Comparison of ENCODE assay signal across 12 cellular contexts in the genomic region with DNA sequence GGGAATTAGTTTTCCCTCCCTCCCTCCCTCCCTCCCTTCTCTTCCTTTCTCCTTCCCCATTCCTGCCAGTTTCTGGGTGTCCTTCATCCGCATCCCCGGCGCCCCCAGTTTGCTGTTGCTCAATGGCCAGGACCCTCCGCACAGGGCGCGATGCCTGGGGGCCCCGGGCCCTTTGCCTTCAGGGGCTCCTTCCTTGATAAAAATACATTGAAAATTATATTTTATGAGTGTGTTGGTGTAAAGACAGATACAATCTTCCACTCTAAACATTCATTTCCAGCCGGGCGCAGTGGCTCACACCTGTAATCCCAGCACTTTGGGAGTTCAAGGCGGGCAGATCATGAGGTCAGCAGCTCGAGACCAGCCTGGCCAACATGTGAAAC. TPM values are rescaled to one million over a fixed set of nuclear protein-coding genes. Genes with fewer than 3 reads are reported as not detected.
DNase-seq lines count a peak whose midpoint lies in the region; ATAC-seq and TF ChIP-seq lines count a peak whose summit lies in the region.
"Had no signal": no experiment of that assay in that cellular context is flagged by ENCODE, and none has a peak within 500 bp of the region (broad histone marks: within the 10 kb centered on the region; RNA-seq: fewer than 3 reads in every experiment).

No MANE protein-coding gene starts in this region.

- DNase-seq in PC-3 (no peak), esophagus squamous epithelium (lab: John Stamatoyannopoulos, UW) (no peak), stomach (no peak), osteocyte (ENCODE audit: extremely low spot score, unreplicated experiment) (no peak), adrenal gland (no peak), NCI-H2029 (lab: John Stamatoyannopoulos, UW) (no peak), NCI-H345 (lab: John Stamatoyannopoulos, UW) (no peak)
- DNase-seq: NCI-H748 treated with DMSO at 0.1 percent for 48 hours had no signal

- no peaks in the 10 kb centered on the region for H3K36me3 ChIP-seq in BLaER1 treated with 17β-estradiol and CSF1 and Interleukin-3, amounts not matched to agents 10 nM and 100 nM
- H3K36me3 ChIP-seq in PC-3 (ENCODE audit: low read depth, low read length) (no peaks in the 10 kb centered on the region), esophagus squamous epithelium (no peaks in the 10 kb centered on the region), stomach (no peaks in the 10 kb centered on the region), adrenal gland (replicated peaks in 1 of 2) (no peaks in the 10 kb centered on the region)
- H3K36me3 ChIP-seq: BE2C, HAP-1 had no signal

- no peak overlapping the region for H3K4me3 Mint-ChIP-seq in osteocyte (ENCODE audit: unreplicated experiment)

- H3K4me1 Mint-ChIP-seq in osteocyte (ENCODE audit: unreplicated experiment), result peaks cover 11% of the 10 kb centered on the region

- no peaks in the 10 kb centered on the region for H3K9me3 ChIP-seq in BLaER1 treated with 17β-estradiol and CSF1 and Interleukin-3, amounts not matched to agents 10 nM and 100 nM (replicated peaks in 1 of 11)
- no peaks in the 10 kb centered on the region for H3K9me3 ChIP-seq in PC-3 (ENCODE audit: low read length)
- H3K9me3 ChIP-seq in esophagus squamous epithelium, result no peaks in the 10 kb centered on the region
- H3K9me3 ChIP-seq in stomach, result no peaks in the 10 kb centered on the region
- no peaks in the 10 kb centered on the region for H3K9me3 ChIP-seq in adrenal gland (replicated peaks in 1 of 3)
- H3K9me3 ChIP-seq: BE2C, HAP-1 had no signal

- TF ChIP-seq EP300 in stomach (IDR thresholded peaks at IDR 0.05), result no peak

- no peak overlapping the region; a peak in 1 of 22 replicates for H3K9ac ChIP-seq in BLaER1 treated with 17β-estradiol and CSF1 and Interleukin-3, amounts not matched to agents 10 nM and 100 nM
- H3K9ac ChIP-seq in PC-3 (ENCODE audit: low read length), result no peak overlapping the region; the same call in 1 of the 2 replicates

- no peaks in the 10 kb centered on the region; a peak in 1 of 22 replicates for H4K20me1 ChIP-seq in BLaER1 treated with 17β-estradiol and CSF1 and Interleukin-3, amounts not matched to agents 10 nM and 100 nM
- no peaks in the 10 kb centered on the region for H4K20me1 ChIP-seq in PC-3 (ENCODE audit: low read length)

- 88 to 90% methylated on average over 8 to 10 of the region's 11 CpGs for WGBS in esophagus squamous epithelium, 2 donors
- 68 to 82% (median 70%) methylated on average over 11 of the region's 11 CpGs for WGBS in stomach, 5 donors
- 84 to 90% (median 88%) methylated on average over 11 of the region's 11 CpGs for WGBS in adrenal gland, 4 donors

- H3K36me3 Mint-ChIP-seq in osteocyte (ENCODE audit: unreplicated experiment), result no peaks in the 10 kb centered on the region

- no peak overlapping the region for H2AFZ ChIP-seq in PC-3 (ENCODE audit: low read length)

- intact Hi-C loops in PC-3 (cut with micrococcal nuclease), result loop anchor here (2.0 to 5.0 kb wide), 2 partner anchors 24 to 208 kb away; no protein-coding TSS in a partner anchor
- intact Hi-C loops in esophagus squamous epithelium (cut with DNase I), result no loop called here
- intact Hi-C loops in stomach (cut with DNase I; ENCODE audit: low total_unique reads), result no loop called here
- intact Hi-C loops in adrenal gland (cut with DNase I), result no loop called here

- H3K9me2 ChIP-seq in PC-3 (replicated peaks; ENCODE audit: low read length), result no peaks in the 10 kb centered on the region

- H3K27ac Mint-ChIP-seq in osteocyte (ENCODE audit: unreplicated experiment), result no peak overlapping the region

- H3K4me2 ChIP-seq in BLaER1 treated with 17β-estradiol and CSF1 and Interleukin-3, amounts not matched to agents 10 nM and 100 nM, result peak overlapping the region in 9 of 11 experiments; percentile 76 to 97 (median 91); a peak in 16 of 22 replicates
- peak overlapping the region; percentile 81 for H3K4me2 ChIP-seq in PC-3 (ENCODE audit: low read length)

- H3K4me3 ChIP-seq in BLaER1 treated with 17β-estradiol and CSF1 and Interleukin-3, amounts not matched to agents 10 nM and 100 nM, result no peak overlapping the region
- H3K4me3 ChIP-seq in PC-3 (ENCODE audit: low read length) (no peak overlapping the region), esophagus squamous epithelium (no peak overlapping the region), stomach (no peak overlapping the region), adrenal gland (no peak overlapping the region)
- H3K4me3 ChIP-seq: HAP-1 had no signal

- CTCF ChIA-PET in PC-3 (lab: Charles Lee), result no interaction called here

- H3K4me1 ChIP-seq in BLaER1 treated with 17β-estradiol and CSF1 and Interleukin-3, amounts not matched to agents 10 nM and 100 nM, result peaks cover 63 to 94% (median 85%) of the 10 kb centered on the region in 10 experiments
- H3K4me1 ChIP-seq in PC-3 (ENCODE audit: insufficient read depth, low read length) (peaks cover 35% of the 10 kb centered on the region), esophagus squamous epithelium (peaks cover 25 to 72% (median 33%) of the 10 kb centered on the region in 3 donors), stomach (peaks cover 60 to 80% (median 69%) of the 10 kb centered on the region in 4 donors), adrenal gland (replicated peaks in 1 of 2) (peaks cover 0 to 3% of the 10 kb centered on the region in 2 donors)
- H3K4me1 ChIP-seq: BE2C, HAP-1 had no signal

- POLR2A ChIA-PET in PC-3 (lab: Charles Lee; ENCODE audit: unreplicated experiment), result no interaction called here

- TF ChIP-seq CTCF in PC-3 (conservative IDR thresholded peaks at IDR 0.05; ENCODE audit: low read depth, low read length), result no peak
- TF ChIP-seq CTCF in esophagus squamous epithelium (IDR thresholded peaks at IDR 0.05), result no peak
- no peak for TF ChIP-seq CTCF in stomach (IDR thresholded peaks at IDR 0.05)
- no peak for TF ChIP-seq CTCF in osteocyte (IDR thresholded peaks at IDR 0.05)
- TF ChIP-seq CTCF in adrenal gland (IDR thresholded peaks at IDR 0.05), result no peak

- no peak for ATAC-seq in PC-3

- H3K9me3 Mint-ChIP-seq in osteocyte (ENCODE audit: unreplicated experiment), result no peaks in the 10 kb centered on the region

- H3K27me3 ChIP-seq in BLaER1 treated with 17β-estradiol and CSF1 and Interleukin-3, amounts not matched to agents 10 nM and 100 nM, result peaks cover 0 to 19% (median 0%) of the 10 kb centered on the region in 11 experiments; a peak in 4 of 22 replicates
- H3K27me3 ChIP-seq in PC-3 (ENCODE audit: low read length) (no peaks in the 10 kb centered on the region), esophagus squamous epithelium (peaks cover 0 to 37% (median 0%) of the 10 kb centered on the region in 4 donors), stomach (peaks cover 0 to 8% (median 0%) of the 10 kb centered on the region in 3 donors), adrenal gland (peaks cover 4% of the 10 kb centered on the region)
- H3K27me3 ChIP-seq: BE2C had no signal

- H3K27ac ChIP-seq in BLaER1 treated with 17β-estradiol and CSF1 and Interleukin-3, amounts not matched to agents 10 nM and 100 nM, result no peak overlapping the region
- peak overlapping the region; percentile 98; the same call in 1 of the 2 replicates for H3K27ac ChIP-seq in PC-3 (ENCODE audit: low read length)
- H3K27ac ChIP-seq in esophagus squamous epithelium, result peak overlapping the region; percentile 72 to 89 (median 76)
- H3K27ac ChIP-seq in stomach, result peak overlapping the region; percentile 57 to 82 (median 73)
- no peak overlapping the region for H3K27ac ChIP-seq in adrenal gland

- H3K27me3 Mint-ChIP-seq in osteocyte (ENCODE audit: unreplicated experiment), result peaks cover 10% of the 10 kb centered on the region

- H3K79me2 ChIP-seq in PC-3 (ENCODE audit: low read length), result no peaks in the 10 kb centered on the region

- no TSS peak for BruUV-seq in PC-3 (replicated peaks; lab: Mats Ljungman, UMichigan)

- TF ChIP-seq POLR2A in esophagus squamous epithelium (IDR thresholded peaks at IDR 0.05) (no peak), stomach (IDR thresholded peaks at IDR 0.05) (no peak), adrenal gland (IDR thresholded peaks at IDR 0.05) (no peak)

- H3F3A ChIP-seq in PC-3 (ENCODE audit: low read length, unreplicated experiment), result no peaks in the 10 kb centered on the region

RNA-seq across cellular contexts. Expression of a gene that starts 7.6 kb away (rescaled TPM):
- total RNA-seq in PC-3 (2014; rRNA removed) (103 and 106 TPM in 2 replicates), esophagus squamous epithelium (10 to 100 TPM; 66.2 to 80.6 (median 75.8) TPM), stomach (100 to 1,000 TPM in 2 of 5 donors, 10 to 100 TPM in 3; 49.6 to 135 (median 68.8) TPM), osteocyte (34.4 and 36.4 TPM in 2 replicates), adrenal gland (10 to 100 TPM; 31.7 to 84.5 (median 48.0) TPM)
- polyA plus RNA-seq in stomach (10 to 100 TPM; 32.7 to 88.7 (median 75.1) TPM), adrenal gland (100 to 1,000 TPM in 2 of 3 donors, 1 to 10 TPM in 1; 6.4 to 274 (median 139) TPM)

RNA-seq across cellular contexts. Expression of a gene that starts 17.5 kb away (rescaled TPM):
- total RNA-seq in PC-3 (2014; rRNA removed) (19.5 and 26.3 TPM in 2 replicates), esophagus squamous epithelium (1 to 10 TPM in 3 of 4 donors, under 1 TPM in 1; 0.48 to 6.3 (median 1.1) TPM), stomach (10 to 100 TPM in 1 of 5 donors, 1 to 10 TPM in 2, under 1 TPM in 1, not detected in 1; 0.45 to 10.4 (median 5.8) TPM), osteocyte (11.4 and 11.5 TPM in 2 replicates), adrenal gland (10 to 100 TPM in 3 of 8 donors, 1 to 10 TPM in 5; 2.9 to 17.8 (median 5.4) TPM)
- polyA plus RNA-seq in stomach (1 to 10 TPM; 1.6 to 4.7 (median 4.0) TPM), adrenal gland (10 to 100 TPM in 2 of 3 donors, 1 to 10 TPM in 1; 1.4 to 19.2 (median 16.3) TPM)

RNA-seq across cellular contexts. Expression of a gene that starts 32.1 kb away (rescaled TPM):
- total RNA-seq in PC-3 (2014; rRNA removed) (23.1 and 29.5 TPM in 2 replicates), esophagus squamous epithelium (10 to 100 TPM in 2 of 4 donors, 1 to 10 TPM in 2; 5.2 to 41.2 (median 21.2) TPM), stomach (1,000 to 10,000 TPM in 1 of 5 donors, 10 to 100 TPM in 4; 20.9 to 1,085 (median 42.0) TPM), osteocyte (6.9 and 8.4 TPM in 2 replicates), adrenal gland (100 to 1,000 TPM in 2 of 8 donors, 10 to 100 TPM in 6; 47.1 to 158 (median 79.5) TPM)
- polyA plus RNA-seq in stomach (100 to 1,000 TPM in 1 of 3 donors, 10 to 100 TPM in 2; 44.8 to 113 (median 79.2) TPM), adrenal gland (100 to 1,000 TPM in 2 of 3 donors, 1 to 10 TPM in 1; 1.9 to 452 (median 190) TPM)

RNA-seq across cellular contexts. Expression of a gene that starts 47.9 kb away (rescaled TPM):
- total RNA-seq in PC-3 (2014; rRNA removed), result not detected in 2 replicates
- 1 to 10 TPM in 3 of 4 donors, under 1 TPM in 1; 0.64 to 3.8 (median 2.2) TPM for total RNA-seq in esophagus squamous epithelium
- 10 to 100 TPM in 1 of 5 donors, 1 to 10 TPM in 3, under 1 TPM in 1; 0.58 to 25.5 (median 4.9) TPM for total RNA-seq in stomach
- 10 to 100 TPM in 2 of 3 donors, 1 to 10 TPM in 1; 7.7 to 18.4 (median 10.2) TPM for polyA plus RNA-seq in stomach
- total RNA-seq in osteocyte, result not detected in 2 replicates
- total RNA-seq in adrenal gland, result under 1 TPM in 2 of 8 donors, not detected in 6; 0.17 to 0.23 TPM
- 1 to 10 TPM in 2 of 3 donors, under 1 TPM in 1; 0.11 to 9.5 (median 2.4) TPM for polyA plus RNA-seq in adrenal gland
- polyA plus RNA-seq: AG04450 had no signal

RNA-seq across cellular contexts. Expression of a gene that starts 53.5 kb away (rescaled TPM):
- total RNA-seq in PC-3 (2014; rRNA removed) (not detected in 2 replicates), esophagus squamous epithelium (1 to 10 TPM in 2 of 4 donors, under 1 TPM in 1, not detected in 1; 0.82 to 6.7 (median 2.5) TPM), stomach (10 to 100 TPM in 2 of 5 donors, 1 to 10 TPM in 1, not detected in 2; 7.0 to 31.2 (median 12.5) TPM), osteocyte (not detected in 2 replicates), adrenal gland (10 to 100 TPM in 1 of 8 donors, 1 to 10 TPM in 1, under 1 TPM in 2, not detected in 4; 0.43 to 25.4 (median 1.1) TPM)
- polyA plus RNA-seq in stomach (10 to 100 TPM; 18.8 to 23.2 (median 19.5) TPM), adrenal gland (10 to 100 TPM in 1 of 3 donors, 1 to 10 TPM in 1, not detected in 1; 2.8 to 20.8 TPM)
- polyA plus RNA-seq: AG04450 had no signal

Comparison
In these comparisons a context has a peak if more than half of its experiments do, and no peak if none do; other contexts are left out.
1. H3K27ac ChIP-seq: peak in PC-3 (single experiment), esophagus squamous epithelium (4 of 4) and stomach (5 of 5); none in BLaER1 treated with 17β-estradiol and CSF1 and Interleukin-3, amounts not matched to agents 10 nM and 100 nM (0 of 11) and adrenal gland (0 of 5).